7 cellular contexts compared by ENCODE assay signal in the genomic region with DNA sequence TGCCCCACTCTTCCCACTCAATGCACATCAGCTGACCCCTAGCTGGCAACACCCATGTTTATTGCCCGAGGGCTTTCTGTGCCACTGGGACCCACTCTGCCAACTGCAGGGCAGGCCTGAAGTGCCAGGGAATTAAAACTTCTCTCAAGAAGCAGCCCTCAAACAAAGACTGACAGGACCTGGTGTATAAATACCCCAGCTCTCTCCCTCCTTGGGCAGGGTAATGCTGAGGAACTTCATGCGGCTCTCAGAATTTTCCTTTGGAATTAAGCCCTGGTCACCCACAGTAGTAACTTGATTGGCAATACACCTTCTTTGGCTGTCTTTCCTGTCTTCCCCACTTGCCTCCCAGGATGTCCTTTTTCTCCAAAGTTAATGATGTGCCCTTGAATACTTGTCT. TPM values are rescaled to one million over a fixed set of nuclear protein-coding genes. Genes with fewer than 3 reads are reported as not detected.
"Had no signal": no experiment of that assay in that cellular context is flagged by ENCODE, and none has a peak within 500 bp of the region (broad histone marks: within the 10 kb centered on the region; RNA-seq: fewer than 3 reads in every experiment).

No MANE protein-coding gene starts in this region.

- H3K4me2 ChIP-seq: GM23338 had no signal

- H2AFZ ChIP-seq: GM23338 had no signal

- H3K27ac ChIP-seq: HL-60 had no signal

- H3K4me3 ChIP-seq: GM23338, K562 had no signal

- DNase-seq: H9, HCEC 1CT, HFFc6, IMR-90 had no signal

RNA-seq across cellular contexts. Expression of gene GDAP1L1, which starts 5.3 kb away (rescaled TPM):
- polyA plus RNA-seq: IMR-90 had no signal

RNA-seq across cellular contexts. Expression of gene JPH2, which starts 54.8 kb away (rescaled TPM):
- polyA plus RNA-seq: K562 had no signal
